1 cellular context compared by ENCODE assay signal in genomic region chr6:107656381-107656780, GRCh38.
TF ChIP-seq lines count a peak whose summit lies in the region.

No MANE protein-coding gene starts in this region.

TF ChIP-seq in IMR-90, 13 proteins besides CTCF, POLR2A, EP300 and RAD21:
- no peak for TF ChIP-seq CEBPB (IDR thresholded peaks at IDR 0.05; ENCODE audit: low read depth, low read length)
- TF ChIP-seq RFX5 (IDR thresholded peaks at IDR 0.05; ENCODE audit: low read depth, low read length) = no peak
- no peak for TF ChIP-seq NFE2L2 (IDR thresholded peaks at IDR 0.05; ENCODE audit: low read depth, low read length)
- TF ChIP-seq CHD1 (IDR thresholded peaks at IDR 0.05; ENCODE audit: low read depth, low read length) = no peak
- TF ChIP-seq RCOR1 (IDR thresholded peaks at IDR 0.05; ENCODE audit: insufficient replicate concordance, low read length) = no peak
- TF ChIP-seq BHLHE40 (IDR thresholded peaks at IDR 0.05; ENCODE audit: low read depth, low read length) = no peak
- TF ChIP-seq MAZ (IDR thresholded peaks at IDR 0.05; ENCODE audit: borderline replicate concordance, low read depth, low read length) = no peak
- TF ChIP-seq, protein P1, sequence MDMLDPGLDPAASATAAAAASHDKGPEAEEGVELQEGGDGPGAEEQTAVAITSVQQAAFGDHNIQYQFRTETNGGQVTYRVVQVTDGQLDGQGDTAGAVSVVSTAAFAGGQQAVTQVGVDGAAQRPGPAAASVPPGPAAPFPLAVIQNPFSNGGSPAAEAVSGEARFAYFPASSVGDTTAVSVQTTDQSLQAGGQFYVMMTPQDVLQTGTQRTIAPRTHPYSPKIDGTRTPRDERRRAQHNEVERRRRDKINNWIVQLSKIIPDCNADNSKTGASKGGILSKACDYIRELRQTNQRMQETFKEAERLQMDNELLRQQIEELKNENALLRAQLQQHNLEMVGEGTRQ (IDR thresholded peaks at IDR 0.05; ENCODE audit: low read depth, low read length) = no peak
- no peak for TF ChIP-seq SMC3 (IDR thresholded peaks at IDR 0.05; ENCODE audit: low read depth, low read length)
- TF ChIP-seq, protein P2, sequence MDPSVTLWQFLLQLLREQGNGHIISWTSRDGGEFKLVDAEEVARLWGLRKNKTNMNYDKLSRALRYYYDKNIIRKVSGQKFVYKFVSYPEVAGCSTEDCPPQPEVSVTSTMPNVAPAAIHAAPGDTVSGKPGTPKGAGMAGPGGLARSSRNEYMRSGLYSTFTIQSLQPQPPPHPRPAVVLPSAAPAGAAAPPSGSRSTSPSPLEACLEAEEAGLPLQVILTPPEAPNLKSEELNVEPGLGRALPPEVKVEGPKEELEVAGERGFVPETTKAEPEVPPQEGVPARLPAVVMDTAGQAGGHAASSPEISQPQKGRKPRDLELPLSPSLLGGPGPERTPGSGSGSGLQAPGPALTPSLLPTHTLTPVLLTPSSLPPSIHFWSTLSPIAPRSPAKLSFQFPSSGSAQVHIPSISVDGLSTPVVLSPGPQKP (IDR thresholded peaks at IDR 0.05; ENCODE audit: borderline replicate concordance, low read depth, low read length) = no peak
- TF ChIP-seq MAFK (IDR thresholded peaks at IDR 0.05; ENCODE audit: low read depth, low read length) = no peak
- no peak for TF ChIP-seq FOS (IDR thresholded peaks at IDR 0.05; ENCODE audit: low read depth, low read length)
